ENCODE assay signal across 28 cellular contexts in genomic region chr3:32322311-32322710, GRCh38.
"Had no signal": no experiment of that assay in that cellular context is flagged by ENCODE, and none has a peak within 500 bp of the region (broad histone marks: within the 10 kb centered on the region; RNA-seq: fewer than 3 reads in every experiment).

No MANE protein-coding gene starts in this region.

- DNase-seq: central memory CD4-positive, alpha-beta T cell; dorsolateral prefrontal cortex; effector CD4-positive, alpha-beta T cell; hypothalamus; immature natural killer cell; islet precursor cell; kidney glomerular epithelial cell; mucosa of descending colon; naive B cell; nucleus accumbens; stimulated activated CD4-positive, alpha-beta T cell treated with anti-CD3 and anti-CD28 coated beads, Interleukin-12 subunit alpha, Interleukin-12 subunit beta, amount 100 ng/mL, for 4 hours; stimulated activated CD4-positive, alpha-beta T cell treated with anti-CD3 and anti-CD28 coated beads, Interleukin-1b, Interleukin-23, amount 100 ng/mL, for 48 hours; stimulated activated CD4-positive, alpha-beta T cell treated with anti-CD3 and anti-CD28 coated beads, Interleukin-4, amount 100 ng/mL, for 1 hour; stimulated activated CD8-positive, alpha-beta memory T cell treated with anti-CD3 and anti-CD28 coated beads, Interleukin-4, amount 100 ng/mL, for 48 hours; stimulated activated naive CD4-positive, alpha-beta T cell; substantia nigra; testis; upper lobe of right lung; uterus had no signal

- H3K4me3 ChIP-seq: dorsolateral prefrontal cortex, lung, mucosa of descending colon, neural progenitor cell, right atrium auricular region, smooth muscle cell, testis, tibial nerve, upper lobe of right lung, uterus had no signal

- H3K9me3 Mint-ChIP-seq: immature natural killer cell, memory B cell, mesothelial cell of epicardium, naive B cell, nephron, neural progenitor cell had no signal

- H3K4me2 ChIP-seq: neural progenitor cell, smooth muscle cell had no signal

- H3K27ac ChIP-seq: dorsolateral prefrontal cortex, neural progenitor cell, right atrium auricular region, testis, tibial nerve, upper lobe of right lung, uterus had no signal

- H3K9me3 ChIP-seq: mucosa of descending colon, right atrium auricular region, testis, tibial nerve, upper lobe of right lung, uterus had no signal

- H3K4me1 ChIP-seq: testis, upper lobe of right lung, uterus had no signal

- H3K4me3 Mint-ChIP-seq: immature natural killer cell, memory B cell, mesothelial cell of epicardium, naive B cell, nephron, neural progenitor cell had no signal

- H3K9ac ChIP-seq: neural progenitor cell had no signal

- ATAC-seq: mucosa of descending colon, sciatic nerve, upper lobe of right lung had no signal

- H3K27me3 ChIP-seq: neural progenitor cell, right atrium auricular region, testis, tibial nerve, upper lobe of right lung, uterus had no signal

- H3K4me1 Mint-ChIP-seq: immature natural killer cell, memory B cell had no signal

- H3K27ac Mint-ChIP-seq: immature natural killer cell, memory B cell, naive B cell, neural progenitor cell had no signal

- H3K36me3 ChIP-seq: neural progenitor cell, right atrium auricular region, tibial nerve, upper lobe of right lung, uterus had no signal

- H3K36me3 Mint-ChIP-seq: immature natural killer cell, memory B cell, mesothelial cell of epicardium, naive B cell, neural progenitor cell had no signal
